ENCODE assay signal across 32 cellular contexts in genomic region chr19:46182476-46182875, GRCh38. TPM values are rescaled to one million over a fixed set of nuclear protein-coding genes. Genes with fewer than 3 reads are reported as not detected.
"Had no signal": no experiment of that assay in that cellular context is flagged by ENCODE, and none has a peak within 500 bp of the region (broad histone marks: within the 10 kb centered on the region; RNA-seq: fewer than 3 reads in every experiment).

No MANE protein-coding gene starts in this region.

- H3K27ac Mint-ChIP-seq: activated T-cell treated with anti-CD3 and anti-CD28 coated beads, Interleukin-2, amount 50 U/mL, for 72 hours; endodermal cell; immature natural killer cell; mesothelial cell of epicardium; stimulated activated effector memory CD8-positive, alpha-beta T cell treated with anti-CD3 and anti-CD28 coated beads, Interleukin-12 subunit alpha, Interleukin-12 subunit beta, amount 100 ng/mL, for 72 hours; stimulated activated naive CD8-positive, alpha-beta T cell treated with anti-CD3 and anti-CD28 coated beads, Interleukin-15, amount 100 ng/mL, for 72 hours had no signal

- FAIRE-seq: kidney, pancreas, small intestine had no signal

- H3K27ac ChIP-seq: body of pancreas, heart left ventricle, pancreas, prostate gland, sigmoid colon, upper lobe of left lung, vagina had no signal

- H3K36me3 ChIP-seq: heart left ventricle, pancreas, prostate gland, sigmoid colon, upper lobe of left lung, vagina had no signal

- H3K4me3 ChIP-seq: body of pancreas, heart left ventricle, pancreas, prostate gland, sigmoid colon, upper lobe of left lung, vagina had no signal

- H3K36me3 Mint-ChIP-seq: immature natural killer cell; mesothelial cell of epicardium; naive B cell; stimulated activated effector memory CD8-positive, alpha-beta T cell treated with anti-CD3 and anti-CD28 coated beads, Interleukin-12 subunit alpha, Interleukin-12 subunit beta, amount 100 ng/mL, for 72 hours had no signal

- H3K9me3 Mint-ChIP-seq: activated T-cell treated with anti-CD3 and anti-CD28 coated beads, Interleukin-2, amount 50 U/mL, for 72 hours; immature natural killer cell; mesothelial cell of epicardium; stimulated activated effector memory CD8-positive, alpha-beta T cell treated with anti-CD3 and anti-CD28 coated beads, Interleukin-12 subunit alpha, Interleukin-12 subunit beta, amount 100 ng/mL, for 72 hours; stimulated activated naive CD8-positive, alpha-beta T cell treated with anti-CD3 and anti-CD28 coated beads, Interleukin-15, amount 100 ng/mL, for 72 hours had no signal

- H3K4me3 Mint-ChIP-seq: endodermal cell; immature natural killer cell; mesothelial cell of epicardium; naive B cell; stimulated activated effector memory CD8-positive, alpha-beta T cell treated with anti-CD3 and anti-CD28 coated beads, Interleukin-12 subunit alpha, Interleukin-12 subunit beta, amount 100 ng/mL, for 72 hours; stimulated activated naive CD8-positive, alpha-beta T cell treated with anti-CD3 and anti-CD28 coated beads, Interleukin-15, amount 100 ng/mL, for 72 hours had no signal

- H3K4me1 Mint-ChIP-seq: immature natural killer cell had no signal

- DNase-seq: activated CD4-positive, alpha-beta T cell treated with anti-CD3 and anti-CD28 coated beads for 4 hours; activated CD4-positive, alpha-beta T cell treated with anti-CD3 and anti-CD28 coated beads, Interleukin-2, amount 50 U/mL, for 4 hours; activated naive CD4-positive, alpha-beta T cell treated with Interleukin-2 at 50 U/mL for 16 hours; activated T-cell treated with anti-CD3 and anti-CD28 coated beads for 4 hours; activated T-cell treated with anti-CD3 and anti-CD28 coated beads, Interleukin-2, amount 50 U/mL, for 72 hours; anterior cingulate cortex; body of pancreas; endodermal cell; foreskin fibroblast; heart left ventricle; hypothalamus; immature natural killer cell; kidney; left colon; naive B cell; nucleus accumbens; pancreas; retina; sigmoid colon; small intestine; stimulated activated CD4-positive, alpha-beta T cell treated with anti-CD3 and anti-CD28 coated beads, Interleukin-4, amount 100 ng/mL, for 24 hours; stimulated activated naive CD8-positive, alpha-beta T cell treated with anti-CD3 and anti-CD28 coated beads, Interleukin-15, amount 100 ng/mL, for 72 hours; substantia nigra; T-helper 2 cell; upper lobe of left lung had no signal

- H3K27me3 ChIP-seq: body of pancreas, pancreas, upper lobe of left lung, vagina had no signal

RNA-seq across cellular contexts. Expression of gene IGFL2, which starts 34.4 kb away (rescaled TPM):
- total RNA-seq: activated T-cell treated with anti-CD3 and anti-CD28 coated beads, Interleukin-2, amount 50 U/mL, for 72 hours; body of pancreas; cardiac septum; kidney; left colon; pancreas; vagina had no signal

RNA-seq across cellular contexts. Expression of gene IGFL1, which starts 47.1 kb away (rescaled TPM):
- total RNA-seq: activated T-cell treated with anti-CD3 and anti-CD28 coated beads, Interleukin-2, amount 50 U/mL, for 72 hours; body of pancreas; cardiac septum; cerebellum; endodermal cell; heart left ventricle; kidney; left colon; pancreas; sigmoid colon; upper lobe of left lung had no signal

RNA-seq across cellular contexts. Expression of gene IGFL3, which starts 58.0 kb away (rescaled TPM):
- total RNA-seq: activated T-cell treated with anti-CD3 and anti-CD28 coated beads, Interleukin-2, amount 50 U/mL, for 72 hours; body of pancreas; cardiac septum; cerebellum; esophagus mucosa; heart left ventricle; kidney; left colon; mesothelial cell of epicardium; pancreas; prostate gland; sigmoid colon; upper lobe of left lung; vagina had no signal
